Comparison of ENCODE assay signal across 26 cellular contexts in genomic region chr12:93870020-93870795, GRCh38.
"Had no signal": no experiment of that assay in that cellular context is flagged by ENCODE, and none has a peak within 500 bp of the region (broad histone marks: within the 10 kb centered on the region; RNA-seq: fewer than 3 reads in every experiment).

No MANE protein-coding gene starts in this region.

- H3K27ac ChIP-seq: VCaP had no signal

- DNase-seq: activated CD4-positive, alpha-beta T cell treated with anti-CD3 and anti-CD28 coated beads, Interleukin-2, amount 10 ng/mL, durations not matched to agents 7 days and 5 days; activated CD8-positive, alpha-beta T cell treated with anti-CD3 and anti-CD28 coated beads, Interleukin-2, amount 10 ng/mL, durations not matched to agents 7 days and 5 days; activated gamma-delta T cell; anterior cingulate cortex; cerebellar nuclear complex; effector CD4-positive, alpha-beta T cell; foreskin melanocyte; islet precursor cell; left colon; naive thymus-derived CD4-positive, alpha-beta T cell; occipital lobe; retina; stimulated activated CD4-positive, alpha-beta T cell treated with anti-CD3 and anti-CD28 coated beads, Interleukin-12 subunit alpha, Interleukin-12 subunit beta, amount 100 ng/mL, for 4 hours; stimulated activated CD4-positive, alpha-beta T cell treated with anti-CD3 and anti-CD28 coated beads, Interleukin-4, amount 100 ng/mL, for 4 hours; substantia nigra; T-cell; tibial artery had no signal

- H3K4me3 Mint-ChIP-seq: activated CD4-positive, alpha-beta T cell treated with anti-CD3 and anti-CD28 coated beads, Interleukin-2, amount 10 ng/mL, durations not matched to agents 7 days and 5 days; activated CD8-positive, alpha-beta T cell treated with anti-CD3 and anti-CD28 coated beads, Interleukin-2, amount 10 ng/mL, durations not matched to agents 7 days and 5 days; activated naive CD4-positive, alpha-beta T cell treated with anti-CD3 and anti-CD28 coated beads, Interleukin-2, amount 50 U/mL, for 24 hours; activated T-helper 1 cell treated with anti-CD3 and anti-CD28 coated beads, Interleukin-12 subunit alpha, Interleukin-12 subunit beta, Interleukin-2, Interleukin-4 antibody, amounts not matched to agents 30 ng/mL and 10 ng/mL and 1 ng/mL, durations not matched to agents 14 hours and 24 hours and 36 hours; naive thymus-derived CD4-positive, alpha-beta T cell; neural crest cell; stimulated activated naive CD8-positive, alpha-beta T cell treated with anti-CD3 and anti-CD28 coated beads, Interleukin-15, Interleukin-2, amounts not matched to agents 100 ng/mL and 50 ng/mL, for 24 hours; T-cell; T-helper 2 cell treated with Interferon-gamma antibody and Interleukin-4, amounts not matched to agents 5 μg/mL and 100 μg/mL, for 36 hours had no signal

- H3K4me3 ChIP-seq: lung, tibial artery had no signal

- ATAC-seq: activated CD4-positive, CD25-positive, alpha-beta regulatory T cell treated with anti-CD3 and anti-CD28 coated beads, Interleukin-2, amount 50 U/mL, for 24 hours; activated CD8-positive, alpha-beta T cell treated with anti-CD3 and anti-CD28 coated beads, Interleukin-2, amount 10 ng/mL, durations not matched to agents 7 days and 5 days; left colon; naive thymus-derived CD4-positive, alpha-beta T cell; T-cell had no signal

- H3K27me3 ChIP-seq: tibial artery had no signal

- H3K27me3 Mint-ChIP-seq: activated naive CD4-positive, alpha-beta T cell treated with anti-CD3 and anti-CD28 coated beads, Interleukin-2, amount 50 U/mL, for 24 hours; progenitor cell of endocrine pancreas; stimulated activated naive CD8-positive, alpha-beta T cell treated with anti-CD3 and anti-CD28 coated beads, Interleukin-15, Interleukin-2, amounts not matched to agents 100 ng/mL and 50 ng/mL, for 24 hours; T-cell had no signal

- H3K4me1 Mint-ChIP-seq: activated CD4-positive, alpha-beta T cell treated with anti-CD3 and anti-CD28 coated beads, Interleukin-2, amount 10 ng/mL, durations not matched to agents 7 days and 5 days; activated naive CD4-positive, alpha-beta T cell treated with anti-CD3 and anti-CD28 coated beads, Interleukin-2, amount 50 U/mL, for 24 hours; naive thymus-derived CD4-positive, alpha-beta T cell; neural crest cell; T-cell had no signal

- H3K27ac Mint-ChIP-seq: activated CD4-positive, alpha-beta T cell treated with anti-CD3 and anti-CD28 coated beads, Interleukin-2, amount 10 ng/mL, durations not matched to agents 7 days and 5 days; activated CD8-positive, alpha-beta T cell treated with anti-CD3 and anti-CD28 coated beads, Interleukin-2, amount 10 ng/mL, durations not matched to agents 7 days and 5 days; activated naive CD4-positive, alpha-beta T cell treated with anti-CD3 and anti-CD28 coated beads, Interleukin-2, amount 50 U/mL, for 24 hours; activated T-helper 1 cell treated with anti-CD3 and anti-CD28 coated beads, Interleukin-12 subunit alpha, Interleukin-12 subunit beta, Interleukin-2, Interleukin-4 antibody, amounts not matched to agents 30 ng/mL and 10 ng/mL and 1 ng/mL, durations not matched to agents 14 hours and 24 hours and 36 hours; naive thymus-derived CD4-positive, alpha-beta T cell; progenitor cell of endocrine pancreas; stimulated activated naive CD8-positive, alpha-beta T cell treated with anti-CD3 and anti-CD28 coated beads, Interleukin-15, Interleukin-2, amounts not matched to agents 100 ng/mL and 50 ng/mL, for 24 hours; T-cell; T-helper 2 cell treated with Interferon-gamma antibody and Interleukin-4, amounts not matched to agents 5 μg/mL and 100 μg/mL, for 36 hours had no signal
